ENCODE assay signal across 10 cellular contexts in genomic region chr15:49570174-49570573, GRCh38. TPM values are rescaled to one million over a fixed set of nuclear protein-coding genes. Genes with fewer than 3 reads are reported as not detected.
"Had no signal": no experiment of that assay in that cellular context is flagged by ENCODE, and none has a peak within 500 bp of the region (broad histone marks: within the 10 kb centered on the region; RNA-seq: fewer than 3 reads in every experiment).

No MANE protein-coding gene starts in this region.

- H3K4me3 Mint-ChIP-seq: GM23338, H9 had no signal

- ATAC-seq: GM23338 had no signal

- DNase-seq: H9, HCEC 1CT, IMR-90, KBM-7 had no signal

- H3K4me1 Mint-ChIP-seq: H9 had no signal

- FAIRE-seq: H1, H54, HTR-8/SVneo had no signal

- H3K27ac ChIP-seq: KMS-11 had no signal

- H2AFZ ChIP-seq: GM23338 had no signal

- H3K27ac Mint-ChIP-seq: GM23338, H9 had no signal

- H3K9me3 Mint-ChIP-seq: GM23338, H9 had no signal

- H3K4me2 ChIP-seq: GM23338, KMS-11 had no signal

- H3K4me3 ChIP-seq: GM23338 had no signal

- H3K9ac ChIP-seq: KMS-11 had no signal

RNA-seq across cellular contexts. Expression of gene FAM227B, which starts 50.4 kb away (rescaled TPM):
- total RNA-seq: HT-29 had no signal
